In the genomic region with DNA sequence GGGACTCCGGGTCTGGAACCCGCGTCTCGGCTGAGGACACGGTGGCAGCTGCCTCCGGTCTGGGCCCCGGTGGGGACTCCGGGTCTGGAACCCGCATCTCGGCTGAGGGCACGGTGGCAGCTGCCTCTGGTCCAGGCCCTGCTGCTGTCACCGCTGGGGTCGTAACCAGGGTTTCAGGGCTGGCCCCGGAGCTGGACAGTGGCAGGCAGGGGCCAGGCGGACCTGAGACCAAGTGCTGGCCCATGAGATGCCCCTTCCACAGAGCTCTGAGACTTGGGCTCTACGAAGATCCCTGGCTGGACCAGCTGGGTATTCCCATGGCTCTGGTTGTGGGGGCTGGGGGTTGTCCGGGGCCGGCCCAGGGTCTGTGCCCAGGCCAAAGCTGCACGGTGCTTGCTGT, we compare ENCODE assay signal across 34 cellular contexts. TPM values are rescaled to one million over a fixed set of nuclear protein-coding genes. Genes with fewer than 3 reads are reported as not detected.
"Had no signal": no experiment of that assay in that cellular context is flagged by ENCODE, and none has a peak within 500 bp of the region (broad histone marks: within the 10 kb centered on the region; RNA-seq: fewer than 3 reads in every experiment).

No MANE protein-coding gene starts in this region.

- H3K4me3 ChIP-seq: esophagus squamous epithelium, heart right ventricle, left lung, mucosa of descending colon, pancreas, smooth muscle cell, thoracic aorta, tibial nerve, upper lobe of left lung had no signal

- DNase-seq: cerebellar nuclear complex; cortex of kidney; effector memory CD8-positive, alpha-beta T cell; esophagus squamous epithelium; foreskin melanocyte; glutamatergic neuron; heart right ventricle; hippocampal formation; left lung; mesenchymal stem cell; mucosa of descending colon; naive B cell; nephron progenitor cell; stimulated activated CD4-positive, alpha-beta T cell treated with anti-CD3 and anti-CD28 coated beads, Interleukin-4, amount 100 ng/mL, for 24 hours; stimulated activated naive CD8-positive, alpha-beta T cell treated with anti-CD3 and anti-CD28 coated beads, Interleukin-15, Interleukin-2, amounts not matched to agents 100 U/mL and 50 U/mL, for 24 hours had no signal

- ATAC-seq: effector memory CD8-positive, alpha-beta T cell; heart right ventricle; left lung; mucosa of descending colon; pancreas; sciatic nerve; stimulated activated memory B cell treated with anti-CD40 and anti-IgM and Interleukin-4, amounts not matched to agents 10 μg/mL and 1 μg/mL and 100 μg/mL, for 72 hours; stimulated activated naive CD8-positive, alpha-beta T cell treated with anti-CD3 and anti-CD28 coated beads, Interleukin-15, Interleukin-2, amounts not matched to agents 100 U/mL and 50 U/mL, for 24 hours had no signal

- H3K4me2 ChIP-seq: smooth muscle cell had no signal

- H3K27ac ChIP-seq: esophagus squamous epithelium, heart right ventricle, left lung, neutrophil, pancreas, thoracic aorta, tibial nerve, upper lobe of left lung had no signal

- H3K27me3 ChIP-seq: pancreas, upper lobe of left lung had no signal

- FAIRE-seq: endometrium, islet of Langerhans, pancreas, urothelium cell line had no signal

- H3K36me3 ChIP-seq: pancreas, thoracic aorta had no signal

- H3K9me3 ChIP-seq: esophagus squamous epithelium, heart right ventricle, left lung, mucosa of descending colon, neutrophil, pancreas, thoracic aorta, tibial nerve, upper lobe of left lung had no signal

RNA-seq across cellular contexts. Expression of a gene that starts 16.1 kb away (rescaled TPM):
- total RNA-seq: dermis microvascular lymphatic vessel endothelial cell, esophagus squamous epithelium, heart right ventricle, kidney epithelial cell, left cardiac atrium, left lung, lower leg skin, lung microvascular endothelial cell, mesothelial cell of epicardium, omental fat pad, pancreas, progenitor cell of endocrine pancreas, sciatic nerve, smooth muscle cell, thoracic aorta, tibial nerve, upper lobe of left lung had no signal
- polyA plus RNA-seq: heart right ventricle, pancreas, smooth muscle cell had no signal
